8 cellular contexts compared by ENCODE assay signal in the genomic region with DNA sequence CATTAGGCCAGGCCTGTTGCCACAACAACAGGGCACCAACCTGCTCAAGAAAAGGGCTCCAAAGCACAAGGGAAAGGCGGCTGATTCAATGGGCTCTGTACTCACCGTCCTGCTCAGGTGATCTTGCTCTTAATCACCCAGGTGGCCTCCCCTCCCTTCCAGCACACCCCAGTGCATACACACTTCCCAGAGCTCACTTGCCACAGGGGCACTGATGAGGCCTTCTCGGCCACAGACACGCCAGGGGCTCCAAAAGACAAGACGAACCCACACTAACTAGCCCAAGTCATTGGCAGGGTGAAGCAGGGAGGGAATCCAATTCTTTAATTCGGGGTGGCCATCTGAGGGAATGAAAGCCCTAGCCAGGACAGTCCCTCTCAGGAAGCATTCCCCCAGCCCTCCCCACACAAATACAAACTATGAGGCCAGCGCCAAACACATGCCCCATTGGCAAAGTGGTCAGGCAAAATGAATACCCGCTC. TPM values are rescaled to one million over a fixed set of nuclear protein-coding genes. Genes with fewer than 3 reads are reported as not detected.
DNase-seq lines count a peak whose midpoint lies in the region; ATAC-seq and TF ChIP-seq lines count a peak whose summit lies in the region.

No MANE protein-coding gene starts in this region.

- intact Hi-C loops in Calu3 (cut with micrococcal nuclease; ENCODE audit: unreplicated experiment), result loop anchor here (2.0 kb wide), 2 partner anchors 20 to 28 kb away; no protein-coding TSS in a partner anchor

- no peaks in the 10 kb centered on the region for H3K27me3 Mint-ChIP-seq in Calu3 (ENCODE audit: unreplicated experiment)

- in situ Hi-C loops in GM13977 (cut with MboI; ENCODE audit: low pct_unique_long_range_greater_than_20kb, low sequenced_read_pairs, unreplicated experiment), result no loop called here

- H3K4me3 ChIP-seq in fibroblast of the aortic adventitia (ENCODE audit: low read depth, low read length), result peak overlapping the region; percentile 69

- ATAC-seq in GM19397 (IDR thresholded peaks at IDR 0.05; ENCODE audit: unreplicated experiment) (no peak), HG03469 (IDR thresholded peaks at IDR 0.05; ENCODE audit: unreplicated experiment) (no peak)

- H3K27ac Mint-ChIP-seq in Calu3 (ENCODE audit: unreplicated experiment), result peak overlapping the region; percentile 87

- DNase-seq in Calu3, result peak; percentile 55
- DNase-seq in RPMI8226, result peak; percentile 30
- no peak for DNase-seq in fibroblast of the aortic adventitia (ENCODE audit: low read depth)
- DNase-seq in pons (ENCODE audit: low spot score), result peak; percentile 53
- no peak for DNase-seq in NCI-H748 treated with DMSO at 0.1 percent for 48 hours (lab: John Stamatoyannopoulos, UW)
- DNase-seq in GM13977 (ENCODE audit: low spot score), result no peak

- CTCF ChIA-PET in Calu3 (lab: Charles Lee), result interaction anchor here (0.6 to 7.5 kb wide), 11 partner anchors 11 to 447 kb away, joined by 3 to 158 read pairs (median 5); no protein-coding TSS in a partner anchor

- TF ChIP-seq CTCF in Calu3 (IDR thresholded peaks at IDR 0.05; ENCODE audit: unreplicated experiment) (no peak), fibroblast of the aortic adventitia (IDR thresholded peaks at IDR 0.05; ENCODE audit: insufficient read depth, low read length) (no peak), GM13977 (IDR thresholded peaks at IDR 0.05; ENCODE audit: extremely low read depth, insufficient read depth, missing control alignments) (no peak)

- peaks cover 38% of the 10 kb centered on the region for H3K4me1 Mint-ChIP-seq in Calu3 (ENCODE audit: low read depth, unreplicated experiment)

- peaks cover 51% of the 10 kb centered on the region for H3K36me3 Mint-ChIP-seq in Calu3 (ENCODE audit: insufficient read depth, unreplicated experiment)

- TSS peak; percentile 34 for BruUV-seq in Calu3 (replicated peaks; lab: Mats Ljungman, UMichigan)

- H3K9me3 Mint-ChIP-seq in Calu3 (ENCODE audit: low read depth, unreplicated experiment), result peaks cover 2% of the 10 kb centered on the region

- H3K4me3 Mint-ChIP-seq in Calu3 (ENCODE audit: low read depth, unreplicated experiment), result peak overlapping the region; percentile 69

RNA-seq across cellular contexts. Expression of gene MYO18A, which starts 1.4 kb away (rescaled TPM):
- total RNA-seq in Calu3 (2022) (89.9 and 123 TPM in 2 replicates), fibroblast of the aortic adventitia (ENCODE audit: low replicate concordance) (78.3 and 82.8 TPM in 2 replicates)

Comparison
In these comparisons a context has a peak if more than half of its experiments do, and no peak if none do; other contexts are left out.
1. DNase-seq: peak in Calu3 (single experiment), RPMI8226 (single experiment) and pons (single experiment); none in fibroblast of the aortic adventitia (single experiment), NCI-H748 treated with DMSO at 0.1 percent for 48 hours (single experiment) and GM13977 (single experiment).